Comparison of ENCODE assay signal across 15 cellular contexts in the genomic region with DNA sequence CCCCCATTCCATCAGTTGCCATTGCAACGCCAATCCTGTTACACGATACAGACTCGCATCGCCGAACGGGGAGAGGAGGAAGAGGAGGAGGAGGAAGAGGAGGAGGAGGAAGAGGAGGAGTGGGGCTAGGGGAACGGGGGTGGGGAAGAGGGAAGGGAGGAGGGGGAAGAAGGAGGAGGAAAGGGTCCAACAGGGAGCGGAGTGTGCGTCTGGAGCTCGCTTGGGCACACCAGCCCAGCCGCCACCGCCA. TPM values are rescaled to one million over a fixed set of nuclear protein-coding genes. Genes with fewer than 3 reads are reported as not detected.
DNase-seq lines count a peak whose midpoint lies in the region; ATAC-seq and TF ChIP-seq lines count a peak whose summit lies in the region.
"Had no signal": no experiment of that assay in that cellular context is flagged by ENCODE, and none has a peak within 500 bp of the region (broad histone marks: within the 10 kb centered on the region; RNA-seq: fewer than 3 reads in every experiment).

No MANE protein-coding gene starts in this region.

- H3K27me3 ChIP-seq in cardiac muscle cell (peaks cover 77% of the 10 kb centered on the region), right atrium auricular region (peaks cover 0 to 11% of the 10 kb centered on the region in 2 donors), muscle layer of colon (ENCODE audit: control insufficient read depth in 1 of 2, insufficient read depth in 2 of 2, low read length in 2 of 2) (peaks cover 12 to 32% of the 10 kb centered on the region in 2 donors)

- WGBS in urinary bladder = 0% methylated on average over 12 of the region's 12 CpGs

- H3K9me3 ChIP-seq in cardiac muscle cell (ENCODE audit: low read depth) (no peaks in the 10 kb centered on the region), right atrium auricular region (no peaks in the 10 kb centered on the region), muscle layer of colon (ENCODE audit: low read length) (no peaks in the 10 kb centered on the region)
- H3K9me3 ChIP-seq: SJSA1 had no signal

- ATAC-seq in GM21528 (IDR thresholded peaks at IDR 0.05; ENCODE audit: low FRiP score, unreplicated experiment) = no peak

- H3K4me3 ChIP-seq in cardiac muscle cell (peak overlapping the region; percentile 60), right atrium auricular region (peak overlapping the region in 1 of 2 donors; percentile 31), muscle layer of colon (ENCODE audit: low read depth in 1 of 2, low read length in 2 of 2) (peak overlapping the region; percentile 18 to 38), urinary bladder (ENCODE audit: low read depth, low read length) (peak overlapping the region; percentile 34)
- H3K4me3 ChIP-seq: SJSA1 had no signal

- H3K4me1 ChIP-seq in cardiac muscle cell (ENCODE audit: low read depth) = no peaks in the 10 kb centered on the region
- H3K4me1 ChIP-seq in right atrium auricular region = peaks cover 0 to 25% of the 10 kb centered on the region in 2 donors
- peaks cover 4% of the 10 kb centered on the region for H3K4me1 ChIP-seq in muscle layer of colon (ENCODE audit: insufficient read depth, low read length)
- peaks cover 3% of the 10 kb centered on the region for H3K4me1 ChIP-seq in urinary bladder (ENCODE audit: insufficient read depth)
- H3K4me1 ChIP-seq: SJSA1 had no signal

- DNase-seq in cardiac muscle cell (ENCODE audit: low read depth in 1 of 2, low spot score in 1 of 2) = no peak
- no peak for DNase-seq in right atrium auricular region (ENCODE audit: low spot score)
- no peak for DNase-seq in cerebellar cortex (ENCODE audit: low spot score)
- DNase-seq in dedifferentiated amniotic fluid mesenchymal stem cell (ENCODE audit: extremely low spot score) = no peak
- DNase-seq: activated CD4-positive, alpha-beta T cell treated with anti-CD3 and anti-CD28 coated beads, Interleukin-2, amount 10 ng/mL, durations not matched to agents 7 days and 5 days; activated effector memory CD4-positive, alpha-beta T cell treated with Interleukin-2 at 50 U/mL for 16 hours; effector CD4-positive, alpha-beta T cell; NCI-H446 treated with DMSO at 0.1 percent for 48 hours had no signal

- H3K9ac ChIP-seq in muscle layer of colon (ENCODE audit: low read length) = no peak overlapping the region
- H3K9ac ChIP-seq: GM23248 had no signal

- H3K27ac ChIP-seq in cardiac muscle cell = no peak overlapping the region
- no peak overlapping the region for H3K27ac ChIP-seq in right atrium auricular region
- peak overlapping the region; percentile 4 for H3K27ac ChIP-seq in cingulate gyrus (ENCODE audit: low read depth, low read length)
- no peak overlapping the region for H3K27ac ChIP-seq in muscle layer of colon (ENCODE audit: low read depth, low read length)
- no peak overlapping the region for H3K27ac ChIP-seq in urinary bladder (ENCODE audit: low read depth)
- H3K27ac ChIP-seq: GM23248, SJSA1 had no signal

- H3K36me3 ChIP-seq in cardiac muscle cell = no peaks in the 10 kb centered on the region
- H3K36me3 ChIP-seq in right atrium auricular region = no peaks in the 10 kb centered on the region
- no peaks in the 10 kb centered on the region for H3K36me3 ChIP-seq in muscle layer of colon (ENCODE audit: insufficient read depth, low read length)
- H3K36me3 ChIP-seq in urinary bladder (ENCODE audit: insufficient read depth) = no peaks in the 10 kb centered on the region
- H3K36me3 ChIP-seq: SJSA1 had no signal

- TF ChIP-seq CTCF in cardiac muscle cell (IDR thresholded peaks at IDR 0.05; ENCODE audit: low read depth, low read length) = no peak
- TF ChIP-seq CTCF in right atrium auricular region (IDR thresholded peaks at IDR 0.05) = no peak

RNA-seq across cellular contexts. Expression of a gene that starts 0.2 kb away (rescaled TPM):
- total RNA-seq in cardiac muscle cell = 0.33 and 0.99 TPM in 2 replicates
- 0.25 and 0.46 TPM in 2 replicates for polyA plus RNA-seq in cardiac muscle cell
- total RNA-seq in right atrium auricular region = not detected
- total RNA-seq in urinary bladder = 6.1 TPM
- 0.15 TPM for polyA plus RNA-seq in urinary bladder
- total RNA-seq: activated CD4-positive, alpha-beta T cell treated with anti-CD3 and anti-CD28 coated beads, Interleukin-2, amount 10 ng/mL, durations not matched to agents 7 days and 5 days; GM23248; LHCN-M2; SJSA1 had no signal
- polyA plus RNA-seq: GM23248 had no signal
